ENCODE assay signal across 1 cellular context in genomic region chr11:126062679-126063509, GRCh38.
TF ChIP-seq lines count a peak whose summit lies in the region.

CDON (minus strand) TSS chr11:126062866; CDS start chr11:126023476, 39,390 bp downstream.

TF ChIP-seq in HEK293, 187 proteins besides CTCF, POLR2A, EP300 and RAD21 (continued from another document):
- TF ChIP-seq, protein P1, sequence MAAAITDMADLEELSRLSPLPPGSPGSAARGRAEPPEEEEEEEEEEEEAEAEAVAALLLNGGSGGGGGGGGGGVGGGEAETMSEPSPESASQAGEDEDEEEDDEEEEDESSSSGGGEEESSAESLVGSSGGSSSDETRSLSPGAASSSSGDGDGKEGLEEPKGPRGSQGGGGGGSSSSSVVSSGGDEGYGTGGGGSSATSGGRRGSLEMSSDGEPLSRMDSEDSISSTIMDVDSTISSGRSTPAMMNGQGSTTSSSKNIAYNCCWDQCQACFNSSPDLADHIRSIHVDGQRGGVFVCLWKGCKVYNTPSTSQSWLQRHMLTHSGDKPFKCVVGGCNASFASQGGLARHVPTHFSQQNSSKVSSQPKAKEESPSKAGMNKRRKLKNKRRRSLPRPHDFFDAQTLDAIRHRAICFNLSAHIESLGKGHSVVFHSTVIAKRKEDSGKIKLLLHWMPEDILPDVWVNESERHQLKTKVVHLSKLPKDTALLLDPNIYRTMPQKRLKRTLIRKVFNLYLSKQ (tag by site-specific recombination; IDR thresholded peaks at IDR 0.05; ENCODE audit: borderline replicate concordance) = no peak
- TF ChIP-seq ZBTB48 (tag by site-specific recombination; IDR thresholded peaks at IDR 0.05) = no peak
- TF ChIP-seq, protein P2, sequence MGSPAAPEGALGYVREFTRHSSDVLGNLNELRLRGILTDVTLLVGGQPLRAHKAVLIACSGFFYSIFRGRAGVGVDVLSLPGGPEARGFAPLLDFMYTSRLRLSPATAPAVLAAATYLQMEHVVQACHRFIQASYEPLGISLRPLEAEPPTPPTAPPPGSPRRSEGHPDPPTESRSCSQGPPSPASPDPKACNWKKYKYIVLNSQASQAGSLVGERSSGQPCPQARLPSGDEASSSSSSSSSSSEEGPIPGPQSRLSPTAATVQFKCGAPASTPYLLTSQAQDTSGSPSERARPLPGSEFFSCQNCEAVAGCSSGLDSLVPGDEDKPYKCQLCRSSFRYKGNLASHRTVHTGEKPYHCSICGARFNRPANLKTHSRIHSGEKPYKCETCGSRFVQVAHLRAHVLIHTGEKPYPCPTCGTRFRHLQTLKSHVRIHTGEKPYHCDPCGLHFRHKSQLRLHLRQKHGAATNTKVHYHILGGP (tag by site-specific recombination; IDR thresholded peaks at IDR 0.05) = no peak
- TF ChIP-seq, protein P3, sequence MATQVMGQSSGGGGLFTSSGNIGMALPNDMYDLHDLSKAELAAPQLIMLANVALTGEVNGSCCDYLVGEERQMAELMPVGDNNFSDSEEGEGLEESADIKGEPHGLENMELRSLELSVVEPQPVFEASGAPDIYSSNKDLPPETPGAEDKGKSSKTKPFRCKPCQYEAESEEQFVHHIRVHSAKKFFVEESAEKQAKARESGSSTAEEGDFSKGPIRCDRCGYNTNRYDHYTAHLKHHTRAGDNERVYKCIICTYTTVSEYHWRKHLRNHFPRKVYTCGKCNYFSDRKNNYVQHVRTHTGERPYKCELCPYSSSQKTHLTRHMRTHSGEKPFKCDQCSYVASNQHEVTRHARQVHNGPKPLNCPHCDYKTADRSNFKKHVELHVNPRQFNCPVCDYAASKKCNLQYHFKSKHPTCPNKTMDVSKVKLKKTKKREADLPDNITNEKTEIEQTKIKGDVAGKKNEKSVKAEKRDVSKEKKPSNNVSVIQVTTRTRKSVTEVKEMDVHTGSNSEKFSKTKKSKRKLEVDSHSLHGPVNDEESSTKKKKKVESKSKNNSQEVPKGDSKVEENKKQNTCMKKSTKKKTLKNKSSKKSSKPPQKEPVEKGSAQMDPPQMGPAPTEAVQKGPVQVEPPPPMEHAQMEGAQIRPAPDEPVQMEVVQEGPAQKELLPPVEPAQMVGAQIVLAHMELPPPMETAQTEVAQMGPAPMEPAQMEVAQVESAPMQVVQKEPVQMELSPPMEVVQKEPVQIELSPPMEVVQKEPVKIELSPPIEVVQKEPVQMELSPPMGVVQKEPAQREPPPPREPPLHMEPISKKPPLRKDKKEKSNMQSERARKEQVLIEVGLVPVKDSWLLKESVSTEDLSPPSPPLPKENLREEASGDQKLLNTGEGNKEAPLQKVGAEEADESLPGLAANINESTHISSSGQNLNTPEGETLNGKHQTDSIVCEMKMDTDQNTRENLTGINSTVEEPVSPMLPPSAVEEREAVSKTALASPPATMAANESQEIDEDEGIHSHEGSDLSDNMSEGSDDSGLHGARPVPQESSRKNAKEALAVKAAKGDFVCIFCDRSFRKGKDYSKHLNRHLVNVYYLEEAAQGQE (tag by site-specific recombination; IDR thresholded peaks at IDR 0.05) = no peak
- no peak for TF ChIP-seq ZNF704 (tag by site-specific recombination; IDR thresholded peaks at IDR 0.05)
- TF ChIP-seq BCL11A (tag by site-specific recombination; IDR thresholded peaks at IDR 0.05; ENCODE audit: low read depth) = no peak
- no peak for TF ChIP-seq ZBTB8A (tag by site-specific recombination; IDR thresholded peaks at IDR 0.05)
- TF ChIP-seq INSM2 (tag by site-specific recombination; IDR thresholded peaks at IDR 0.05) = 0 out of 2 replicates have a peak, but pooled peaks have one; percentile 46
- TF ChIP-seq ZIC2 (tag by site-specific recombination; IDR thresholded peaks at IDR 0.05) = no peak
- no peak for TF ChIP-seq PRDM2 (tag by site-specific recombination; IDR thresholded peaks at IDR 0.05; ENCODE audit: borderline replicate concordance)
- peak; percentile 100 for TF ChIP-seq PRDM10 (tag by site-specific recombination; IDR thresholded peaks at IDR 0.05)
- peak; percentile 16; the same call in 1 of the 2 replicates for TF ChIP-seq ZSCAN30 (tag by site-specific recombination; IDR thresholded peaks at IDR 0.05)
- TF ChIP-seq, protein P4, sequence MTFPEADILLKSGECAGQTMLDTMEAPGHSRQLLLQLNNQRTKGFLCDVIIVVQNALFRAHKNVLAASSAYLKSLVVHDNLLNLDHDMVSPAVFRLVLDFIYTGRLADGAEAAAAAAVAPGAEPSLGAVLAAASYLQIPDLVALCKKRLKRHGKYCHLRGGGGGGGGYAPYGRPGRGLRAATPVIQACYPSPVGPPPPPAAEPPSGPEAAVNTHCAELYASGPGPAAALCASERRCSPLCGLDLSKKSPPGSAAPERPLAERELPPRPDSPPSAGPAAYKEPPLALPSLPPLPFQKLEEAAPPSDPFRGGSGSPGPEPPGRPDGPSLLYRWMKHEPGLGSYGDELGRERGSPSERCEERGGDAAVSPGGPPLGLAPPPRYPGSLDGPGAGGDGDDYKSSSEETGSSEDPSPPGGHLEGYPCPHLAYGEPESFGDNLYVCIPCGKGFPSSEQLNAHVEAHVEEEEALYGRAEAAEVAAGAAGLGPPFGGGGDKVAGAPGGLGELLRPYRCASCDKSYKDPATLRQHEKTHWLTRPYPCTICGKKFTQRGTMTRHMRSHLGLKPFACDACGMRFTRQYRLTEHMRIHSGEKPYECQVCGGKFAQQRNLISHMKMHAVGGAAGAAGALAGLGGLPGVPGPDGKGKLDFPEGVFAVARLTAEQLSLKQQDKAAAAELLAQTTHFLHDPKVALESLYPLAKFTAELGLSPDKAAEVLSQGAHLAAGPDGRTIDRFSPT (tag by site-specific recombination; IDR thresholded peaks at IDR 0.05) = peak; percentile 73; the same call in 1 of the 2 replicates
- TF ChIP-seq HOXA7 (CRISPR knock-in tag; IDR thresholded peaks at IDR 0.05; ENCODE audit: borderline replicate concordance) = no peak
- TF ChIP-seq ZNF792 (tag by site-specific recombination; IDR thresholded peaks at IDR 0.05) = no peak
- peak; percentile 67; the same call in 1 of the 2 replicates for TF ChIP-seq ZNF843 (tag by site-specific recombination; IDR thresholded peaks at IDR 0.05)
- peak; percentile 75; the same call in 1 of the 2 replicates for TF ChIP-seq ZNF660 (tag by site-specific recombination; IDR thresholded peaks at IDR 0.05)
- TF ChIP-seq WT1 (tag by site-specific recombination; IDR thresholded peaks at IDR 0.05) = peak; percentile 50; the same call in 1 of the 2 replicates
- TF ChIP-seq KLF8 (tag by site-specific recombination; IDR thresholded peaks at IDR 0.05) = peak; percentile 93
- TF ChIP-seq ZNF335 (tag by site-specific recombination; conservative IDR thresholded peaks at IDR 0.05) = no peak
- no peak for TF ChIP-seq YY1 (tag by site-specific recombination; IDR thresholded peaks at IDR 0.05)
